ENCODE assay signal across 11 cellular contexts in the genomic region with DNA sequence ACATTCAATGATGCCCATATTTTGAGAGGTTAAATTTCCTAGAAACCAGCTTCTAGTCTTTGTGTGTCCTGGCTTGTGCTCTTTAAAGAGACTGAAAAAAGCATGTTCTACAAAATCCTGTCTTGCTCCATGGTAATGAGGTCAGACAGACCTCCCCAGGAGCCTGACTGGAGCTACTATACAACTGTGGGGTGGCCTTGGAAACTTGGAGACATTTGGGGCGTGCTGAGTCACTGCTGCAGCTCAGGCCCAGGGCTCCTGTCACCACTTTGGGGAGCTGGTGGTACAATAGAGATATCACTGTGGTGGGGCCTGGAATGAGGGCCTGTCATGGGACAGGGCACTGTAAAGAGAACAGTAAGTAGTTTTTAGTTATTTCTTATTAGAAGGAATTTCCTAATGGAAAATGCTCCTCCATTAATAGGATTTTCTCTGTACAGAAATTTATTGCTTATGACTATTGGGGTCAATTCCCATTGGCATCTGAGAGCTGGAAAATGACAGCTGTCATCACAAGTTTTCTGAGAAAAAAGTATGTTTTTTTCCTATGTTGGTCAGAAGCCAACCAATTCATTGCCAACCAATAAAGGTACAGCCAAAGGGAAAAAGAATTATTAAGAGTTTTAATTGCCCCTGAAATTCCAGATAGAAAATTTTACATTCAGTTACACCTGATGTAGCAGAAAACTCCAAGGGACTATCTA.
DNase-seq lines count a peak whose midpoint lies in the region; ATAC-seq and TF ChIP-seq lines count a peak whose summit lies in the region.
"Had no signal": no experiment of that assay in that cellular context is flagged by ENCODE, and none has a peak within 500 bp of the region (broad histone marks: within the 10 kb centered on the region; RNA-seq: fewer than 3 reads in every experiment).

No MANE protein-coding gene starts in this region.

- H3K4me3 Mint-ChIP-seq in Calu3 (ENCODE audit: low read depth, unreplicated experiment): no peak overlapping the region
- no peak overlapping the region for H3K4me3 Mint-ChIP-seq in effector memory CD8-positive, alpha-beta T cell
- H3K4me3 Mint-ChIP-seq: activated T-cell treated with anti-CD3 and anti-CD28 coated beads, Interleukin-2, amount 50 U/mL, for 72 hours; naive B cell had no signal

- H4K20me1 ChIP-seq in osteoblast (ENCODE audit: insufficient read depth, low read length): no peaks in the 10 kb centered on the region

- intact Hi-C loops in Calu3 (cut with micrococcal nuclease; ENCODE audit: unreplicated experiment): no loop called here

- peaks cover 26% of the 10 kb centered on the region for H3K4me1 ChIP-seq in osteoblast (ENCODE audit: insufficient read depth, low read length)

- no peaks in the 10 kb centered on the region for H3K27me3 ChIP-seq in osteoblast (ENCODE audit: insufficient read depth, low read length)

- no peak for TF ChIP-seq CTCF in Calu3 (IDR thresholded peaks at IDR 0.05; ENCODE audit: unreplicated experiment)
- no peak for TF ChIP-seq CTCF in RWPE1 (conservative IDR thresholded peaks at IDR 0.05; ENCODE audit: low read depth)
- no peak for TF ChIP-seq CTCF in fibroblast of pulmonary artery (IDR thresholded peaks at IDR 0.05; ENCODE audit: low read length, missing control alignments)
- no peak for TF ChIP-seq CTCF in osteoblast (IDR thresholded peaks at IDR 0.05; ENCODE audit: extremely low read depth, low read depth, low read length)

- peak overlapping the region; percentile 52 for H3K4me2 ChIP-seq in osteoblast (ENCODE audit: insufficient read depth, low read length)

- no peak overlapping the region for H2AFZ ChIP-seq in osteoblast (ENCODE audit: low read length)

- H3K4me3 ChIP-seq in fibroblast of pulmonary artery (replicated peaks; ENCODE audit: low read depth, low read length): no peak overlapping the region
- no peak overlapping the region for H3K4me3 ChIP-seq in osteoblast (ENCODE audit: insufficient read depth, low read length)

- no TSS peak for BruUV-seq in Calu3 (replicated peaks; lab: Mats Ljungman, UMichigan)

- CTCF ChIA-PET in Calu3 (lab: Charles Lee) (interaction anchor here (2.1 kb wide), 1 partner anchor 28 kb away, joined by 7 read pairs; no protein-coding TSS in a partner anchor), RWPE1 (lab: Yijun Ruan, JAX) (interaction anchor here (0.5 to 0.6 kb wide), 2 partner anchors 325 to 1874 kb away, joined by 4 to 5 read pairs; no protein-coding TSS in a partner anchor)

- H3K4me1 Mint-ChIP-seq in Calu3 (ENCODE audit: low read depth, unreplicated experiment): peaks cover 34% of the 10 kb centered on the region
- peaks cover 0 to 4% of the 10 kb centered on the region in 2 donors for H3K4me1 Mint-ChIP-seq in effector memory CD8-positive, alpha-beta T cell (ENCODE audit: low read depth in 2 of 2)
- H3K4me1 Mint-ChIP-seq: naive B cell had no signal

- H3K27ac ChIP-seq in RWPE1: peak overlapping the region; percentile 96
- H3K27ac ChIP-seq in osteoblast (ENCODE audit: low read depth, low read length): peak overlapping the region; percentile 29
- H3K27ac ChIP-seq: C4-2B had no signal

- H3K36me3 ChIP-seq in osteoblast (ENCODE audit: insufficient read depth, low read length): no peaks in the 10 kb centered on the region

- DNase-seq in Calu3: no peak
- no peak for DNase-seq in RWPE1 (ENCODE audit: low spot score)
- peak; percentile 64 for DNase-seq in fibroblast of pulmonary artery (ENCODE audit: low read depth)
- no peak for DNase-seq in osteoblast (ENCODE audit: insufficient read length, low spot score, missing footprints)
- no peak for DNase-seq in effector CD4-positive, alpha-beta T cell
- DNase-seq in activated CD8-positive, alpha-beta memory T cell treated with anti-CD3 and anti-CD28 coated beads, Interleukin-2, amount 50 U/mL, for 4 hours: no peak
- no peak for DNase-seq in effector memory CD8-positive, alpha-beta T cell
- DNase-seq: activated T-cell treated with anti-CD3 and anti-CD28 coated beads, Interleukin-2, amount 50 U/mL, for 72 hours; naive B cell had no signal

- peaks cover 10% of the 10 kb centered on the region for H3K36me3 Mint-ChIP-seq in Calu3 (ENCODE audit: insufficient read depth, unreplicated experiment)
- H3K36me3 Mint-ChIP-seq in effector memory CD8-positive, alpha-beta T cell (ENCODE audit: insufficient read depth): no peaks in the 10 kb centered on the region
- H3K36me3 Mint-ChIP-seq: naive B cell had no signal

- H3K27ac Mint-ChIP-seq in Calu3 (ENCODE audit: unreplicated experiment): peak overlapping the region; percentile 98
- no peak overlapping the region for H3K27ac Mint-ChIP-seq in effector memory CD8-positive, alpha-beta T cell
- H3K27ac Mint-ChIP-seq: activated T-cell treated with anti-CD3 and anti-CD28 coated beads, Interleukin-2, amount 50 U/mL, for 72 hours; naive B cell had no signal

- H3K9me3 Mint-ChIP-seq in Calu3 (ENCODE audit: low read depth, unreplicated experiment): no peaks in the 10 kb centered on the region
- no peaks in the 10 kb centered on the region for H3K9me3 Mint-ChIP-seq in effector memory CD8-positive, alpha-beta T cell
- H3K9me3 Mint-ChIP-seq: activated T-cell treated with anti-CD3 and anti-CD28 coated beads, Interleukin-2, amount 50 U/mL, for 72 hours had no signal

- POLR2A ChIA-PET in RWPE1 (lab: Yijun Ruan, JAX; ENCODE audit: low non-redundant PET): interaction anchor here (0.5 kb wide), 1 partner anchor 25 kb away, joined by 3 read pairs; no protein-coding TSS in a partner anchor

- no peak for ATAC-seq in HG02884 (IDR thresholded peaks at IDR 0.05; ENCODE audit: unreplicated experiment)
- no peak for ATAC-seq in effector memory CD8-positive, alpha-beta T cell (replicated peaks)

- no peaks in the 10 kb centered on the region for H3K9me3 ChIP-seq in osteoblast (ENCODE audit: low read depth, low read length)

- no peaks in the 10 kb centered on the region for H3K27me3 Mint-ChIP-seq in Calu3 (ENCODE audit: unreplicated experiment)
- H3K27me3 Mint-ChIP-seq in effector memory CD8-positive, alpha-beta T cell: peaks cover 10 to 53% of the 10 kb centered on the region in 2 donors

- no peaks in the 10 kb centered on the region for H3K79me2 ChIP-seq in osteoblast (ENCODE audit: insufficient read depth, low read length)
